In genomic region chr1:69180358-69180757, GRCh38 we compare ENCODE assay signal across 32 cellular contexts.
"Had no signal": no experiment of that assay in that cellular context is flagged by ENCODE, and none has a peak within 500 bp of the region (broad histone marks: within the 10 kb centered on the region; RNA-seq: fewer than 3 reads in every experiment).

No MANE protein-coding gene starts in this region.

- H3K36me3 ChIP-seq: adrenal gland, esophagus muscularis mucosa, gastroesophageal sphincter, heart right ventricle, WERI-Rb-1 had no signal

- H3K4me1 ChIP-seq: adrenal gland, body of pancreas, esophagus muscularis mucosa, foreskin keratinocyte, gastroesophageal sphincter, heart right ventricle had no signal

- H3K9me3 ChIP-seq: esophagus muscularis mucosa, gastroesophageal sphincter, heart right ventricle had no signal

- ATAC-seq: activated CD4-positive, alpha-beta T cell treated with anti-CD3 and anti-CD28 coated beads for 36 hours; activated CD4-positive, CD25-positive, alpha-beta regulatory T cell treated with anti-CD3 and anti-CD28 coated beads, Interleukin-2, amount 50 U/mL, for 24 hours; activated CD8-positive, alpha-beta memory T cell treated with anti-CD3 and anti-CD28 coated beads, Interleukin-2, amount 10 ng/mL, durations not matched to agents 7 days and 5 days; activated CD8-positive, alpha-beta T cell treated with anti-CD3 and anti-CD28 coated beads, Interleukin-2, amount 10 ng/mL, durations not matched to agents 7 days and 5 days; activated naive CD8-positive, alpha-beta T cell treated with anti-CD3 and anti-CD28 coated beads, Interleukin-2, amount 50 U/mL, for 24 hours; body of pancreas; foreskin keratinocyte; gastroesophageal sphincter; heart right ventricle; T-helper 17 cell had no signal

- H3K27ac ChIP-seq: adrenal gland, body of pancreas, coronary artery, dorsolateral prefrontal cortex, esophagus muscularis mucosa, foreskin keratinocyte, gastroesophageal sphincter, heart right ventricle, WERI-Rb-1 had no signal

- H3K4me3 ChIP-seq: adrenal gland, body of pancreas, coronary artery, esophagus muscularis mucosa, gastroesophageal sphincter, heart right ventricle had no signal

- H3K27me3 ChIP-seq: adrenal gland, body of pancreas, dorsolateral prefrontal cortex, esophagus muscularis mucosa, foreskin keratinocyte, gastroesophageal sphincter, heart right ventricle had no signal

- DNase-seq: activated B cell treated with CpG ODN at 0.5 μM for 24 hours; activated CD4-positive, alpha-beta memory T cell treated with anti-CD3 and anti-CD28 coated beads for 36 hours; activated CD4-positive, alpha-beta T cell treated with anti-CD3 and anti-CD28 coated beads for 36 hours; activated CD4-positive, alpha-beta T cell treated with anti-CD3 and anti-CD28 coated beads, Interleukin-2, amount 10 ng/mL, durations not matched to agents 24 days and 14 days; activated CD8-positive, alpha-beta memory T cell treated with anti-CD3 and anti-CD28 coated beads, Interleukin-2, amount 10 ng/mL, durations not matched to agents 7 days and 5 days; activated CD8-positive, alpha-beta memory T cell treated with anti-CD3 and anti-CD28 coated beads, Interleukin-2, amount 50 U/mL, for 4 hours; activated CD8-positive, alpha-beta T cell treated with anti-CD3 and anti-CD28 coated beads, Interleukin-2, amount 10 ng/mL, durations not matched to agents 7 days and 5 days; activated effector memory CD4-positive, alpha-beta T cell treated with anti-CD3 and anti-CD28 coated beads, Interleukin-2, amount 50 U/mL, for 16 hours; activated naive CD4-positive, alpha-beta T cell treated with anti-CD3 and anti-CD28 coated beads for 36 hours; activated naive CD8-positive, alpha-beta T cell treated with anti-CD3 and anti-CD28 coated beads for 36 hours; activated naive CD8-positive, alpha-beta T cell treated with anti-CD3 and anti-CD28 coated beads, Interleukin-2, amount 50 U/mL, for 24 hours; activated T-cell treated with anti-CD3 and anti-CD28 coated beads, Interleukin-2, amount 50 U/mL, for 1 hour; activated T-cell treated with anti-CD3 and anti-CD28 coated beads, Interleukin-2, amount 50 U/mL, for 48 hours; adrenal gland; amygdala; aorta; body of pancreas; caudate nucleus; dorsolateral prefrontal cortex; effector memory CD4-positive, alpha-beta T cell; endodermal cell; erythroblast; foreskin keratinocyte; heart right ventricle; T-helper 1 cell; T-helper 17 cell; T1000; WERI-Rb-1 had no signal
